In the genomic region with DNA sequence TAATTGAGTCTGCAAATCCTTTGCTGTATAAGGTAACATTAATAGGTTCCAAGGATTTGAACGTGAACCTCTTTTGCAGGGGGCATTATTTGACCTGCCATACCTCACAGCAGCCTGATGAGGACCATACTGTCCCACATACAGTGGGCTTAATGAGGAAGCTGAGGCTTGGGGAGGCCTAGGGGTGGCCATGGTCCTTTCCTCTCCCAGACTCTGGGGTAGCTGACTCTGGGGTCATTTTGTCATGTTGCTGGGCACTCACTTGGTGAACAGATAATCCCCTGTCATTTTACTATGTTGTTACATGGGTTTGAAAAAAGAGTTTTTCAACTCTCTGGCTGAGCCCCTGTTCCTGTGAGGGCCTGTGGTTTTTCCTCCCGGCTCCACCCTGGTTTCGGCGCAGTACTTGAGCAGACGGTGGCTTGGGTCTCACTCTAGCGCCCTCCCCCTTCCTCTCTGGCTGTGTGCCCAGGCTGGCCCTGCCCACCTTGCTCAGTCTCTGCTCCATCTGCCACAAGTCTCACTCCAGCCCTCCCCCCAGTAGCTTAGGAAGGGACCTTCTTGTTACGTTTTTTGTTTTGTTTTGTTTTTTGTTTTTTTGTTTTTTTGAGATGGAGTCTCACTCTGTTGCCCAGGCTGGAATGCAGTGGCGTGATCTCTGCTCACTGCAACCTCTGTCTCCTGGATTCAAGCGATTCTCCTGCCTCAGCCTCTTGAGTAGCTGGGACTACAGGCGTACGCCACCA, we compare ENCODE assay signal across 8 cellular contexts. TPM values are rescaled to one million over a fixed set of nuclear protein-coding genes. Genes with fewer than 3 reads are reported as not detected.
A peak's percentile ranks its signal among the peaks of the same experiment; 100 is the strongest.
DNase-seq lines count a peak whose midpoint lies in the region; ATAC-seq and TF ChIP-seq lines count a peak whose summit lies in the region.

No MANE protein-coding gene starts in this region.

- no peak for TF ChIP-seq CTCF in upper lobe of left lung (IDR thresholded peaks at IDR 0.05)

- peaks cover 48% of the 10 kb centered on the region for H3K36me3 Mint-ChIP-seq in T-helper 2 cell treated with Interferon-gamma antibody and Interleukin-4, amounts not matched to agents 5 μg/mL and 100 μg/mL, for 36 hours (ENCODE audit: low read depth)

- H3K9me3 ChIP-seq in upper lobe of left lung = no peaks in the 10 kb centered on the region

- ATAC-seq in upper lobe of left lung (ENCODE audit: low FRiP score in 2 of 2) = peak; percentile 73 to 78

- no peaks in the 10 kb centered on the region for H3K36me3 ChIP-seq in upper lobe of left lung

- WGBS in upper lobe of left lung, 2 donors = 33 to 40% methylated on average over 11 of the region's 11 CpGs

- H3K4me3 ChIP-seq in upper lobe of left lung = no peak overlapping the region

- no peaks in the 10 kb centered on the region for H3K9me3 Mint-ChIP-seq in T-helper 2 cell treated with Interferon-gamma antibody and Interleukin-4, amounts not matched to agents 5 μg/mL and 100 μg/mL, for 36 hours

- DNase-seq in DMS 273 treated with DMSO at 0.1 percent for 48 hours (lab: John Stamatoyannopoulos, UW) = peak; percentile 93
- DNase-seq in H4 (ENCODE audit: low spot score) = peak; percentile 90
- peak; percentile 55 to 86 for DNase-seq in NCI-H187 (lab: John Stamatoyannopoulos, UW)
- peak; percentile 49 for DNase-seq in T-helper 2 cell treated with Interferon-gamma antibody and Interleukin-4, amounts not matched to agents 5 μg/mL and 100 μg/mL, for 36 hours (ENCODE audit: low spot score)
- DNase-seq in cerebellar cortex (ENCODE audit: low spot score) = peak; percentile 90
- DNase-seq in mucosa of gallbladder (ENCODE audit: low spot score) = peak; percentile 52
- peak; percentile 82 to 90 for DNase-seq in upper lobe of left lung
- DNase-seq in amniotic stem cell (lab: John Stamatoyannopoulos, UW) = no peak

- TF ChIP-seq POLR2A in upper lobe of left lung (IDR thresholded peaks at IDR 0.05) = no peak

- peaks cover 82% of the 10 kb centered on the region for H3K4me1 Mint-ChIP-seq in T-helper 2 cell treated with Interferon-gamma antibody and Interleukin-4, amounts not matched to agents 5 μg/mL and 100 μg/mL, for 36 hours (ENCODE audit: low read depth)

- H3K4me3 Mint-ChIP-seq in T-helper 2 cell treated with Interferon-gamma antibody and Interleukin-4, amounts not matched to agents 5 μg/mL and 100 μg/mL, for 36 hours = peak overlapping the region; percentile 82

- TF ChIP-seq EP300 in upper lobe of left lung (IDR thresholded peaks at IDR 0.05) = no peak

- H3K4me1 ChIP-seq in upper lobe of left lung = peaks cover 37 to 56% (median 50%) of the 10 kb centered on the region in 4 donors

- peak overlapping the region; percentile 98 for H3K27ac Mint-ChIP-seq in T-helper 2 cell treated with Interferon-gamma antibody and Interleukin-4, amounts not matched to agents 5 μg/mL and 100 μg/mL, for 36 hours

- peak overlapping the region; percentile 76 to 82 (median 80) for H3K27ac ChIP-seq in upper lobe of left lung

- no peaks in the 10 kb centered on the region for H3K27me3 Mint-ChIP-seq in T-helper 2 cell treated with Interferon-gamma antibody and Interleukin-4, amounts not matched to agents 5 μg/mL and 100 μg/mL, for 36 hours (ENCODE audit: low read depth)

- H3K27me3 ChIP-seq in upper lobe of left lung = no peaks in the 10 kb centered on the region

RNA-seq across cellular contexts. Expression of gene INPP4A, which starts 21.0 kb away (rescaled TPM):
- 11.0 and 11.2 TPM in 2 replicates for total RNA-seq in H4 (2014; rRNA removed; shearing (Covaris generic))
- total RNA-seq in mucosa of gallbladder (32.7 TPM), upper lobe of left lung (10 to 100 TPM; 23.3 to 93.2 (median 36.5) TPM)
